In genomic region chr5:150658121-150658520, GRCh38 we compare ENCODE assay signal across 18 cellular contexts. TPM values are rescaled to one million over a fixed set of nuclear protein-coding genes. Genes with fewer than 3 reads are reported as not detected.
DNase-seq lines count a peak whose midpoint lies in the region; ATAC-seq and TF ChIP-seq lines count a peak whose summit lies in the region.
"Had no signal": no experiment of that assay in that cellular context is flagged by ENCODE, and none has a peak within 500 bp of the region (broad histone marks: within the 10 kb centered on the region; RNA-seq: fewer than 3 reads in every experiment).

No MANE protein-coding gene starts in this region.

- H3K36me3 Mint-ChIP-seq in chondrocyte (ENCODE audit: low read depth) = peaks cover 6% of the 10 kb centered on the region
- no peaks in the 10 kb centered on the region for H3K36me3 Mint-ChIP-seq in mesothelial cell of epicardium

- peaks cover 57% of the 10 kb centered on the region for H3K4me1 Mint-ChIP-seq in chondrocyte (ENCODE audit: low read depth)
- H3K4me1 Mint-ChIP-seq in mesothelial cell of epicardium = peaks cover 31% of the 10 kb centered on the region

- peak overlapping the region in 1 of 2 donors; percentile 76 for H3K4me3 ChIP-seq in stomach smooth muscle (ENCODE audit: low read length in 2 of 2)
- no peak overlapping the region for H3K4me3 ChIP-seq in brain microvascular endothelial cell (ENCODE audit: low read depth, low read length)
- H3K4me3 ChIP-seq: thyroid gland had no signal

- H3K4me1 ChIP-seq in stomach smooth muscle (ENCODE audit: control insufficient read depth, insufficient read depth, low read length) = peaks cover 49% of the 10 kb centered on the region

- no peak overlapping the region for H3K4me3 Mint-ChIP-seq in chondrocyte (ENCODE audit: unreplicated experiment)
- no peak overlapping the region for H3K4me3 Mint-ChIP-seq in mesothelial cell of epicardium

- no peak overlapping the region for H3K9ac ChIP-seq in stomach smooth muscle (ENCODE audit: low read length in 2 of 2)

- DNase-seq in HK-2 (ENCODE audit: unreplicated experiment) (peak; percentile 11), chondrocyte (ENCODE audit: low spot score) (no peak), mesothelial cell of epicardium (ENCODE audit: low spot score in 2 of 2, unreplicated experiment in 2 of 2) (no peak), anterior cingulate cortex (lab: John Stamatoyannopoulos, UW) (no peak), brain microvascular endothelial cell (no peak)
- DNase-seq in stimulated activated CD4-positive, alpha-beta T cell treated with anti-CD3 and anti-CD28 coated beads, Interleukin-4, amount 100 ng/mL, for 4 hours = no peak
- DNase-seq: activated CD4-positive, alpha-beta T cell treated with anti-CD3 and anti-CD28 coated beads for 1 hour; activated naive CD4-positive, alpha-beta T cell treated with anti-CD3 and anti-CD28 coated beads for 36 hours; DMS79 treated with DMSO at 0.1 percent for 48 hours; effector CD4-positive, alpha-beta T cell; hypothalamus; MM.1S; NCI-H2029; NCI-H510A treated with DMSO at 0.1 percent for 48 hours; thyroid gland had no signal

- H3K9me3 ChIP-seq in stomach smooth muscle (ENCODE audit: control insufficient read depth in 2 of 2, low read length in 2 of 2) = no peaks in the 10 kb centered on the region
- H3K9me3 ChIP-seq: thyroid gland had no signal

- peak overlapping the region; percentile 53 for H3K27ac ChIP-seq in stomach smooth muscle (ENCODE audit: low read length)
- no peak overlapping the region for H3K27ac ChIP-seq in brain microvascular endothelial cell
- H3K27ac ChIP-seq: thyroid gland had no signal

- TF ChIP-seq CTCF in chondrocyte (IDR thresholded peaks at IDR 0.05) (no peak), mesothelial cell of epicardium (IDR thresholded peaks at IDR 0.05; ENCODE audit: unreplicated experiment) (no peak), brain microvascular endothelial cell (IDR thresholded peaks at IDR 0.05; ENCODE audit: low read depth, low read length, missing control alignments) (no peak)

- ATAC-seq in GM21529 (IDR thresholded peaks at IDR 0.05; ENCODE audit: unreplicated experiment) = no peak

- H3K27me3 ChIP-seq in stomach smooth muscle (ENCODE audit: control insufficient read depth in 1 of 2, insufficient read depth in 2 of 2, low read length in 2 of 2) (no peaks in the 10 kb centered on the region), brain microvascular endothelial cell (replicated peaks) (peaks cover 6% of the 10 kb centered on the region)
- H3K27me3 ChIP-seq: thyroid gland had no signal

- in situ Hi-C loops in brain microvascular endothelial cell (cut with HindIII; ENCODE audit: low pct_ligation_motif_present, low sequenced_read_pairs) = loop anchor here (25.0 kb wide), 1 partner anchor 96 kb away; no protein-coding TSS in a partner anchor

- no peaks in the 10 kb centered on the region for H3K9me3 Mint-ChIP-seq in chondrocyte (ENCODE audit: low read depth)
- H3K9me3 Mint-ChIP-seq in mesothelial cell of epicardium = no peaks in the 10 kb centered on the region
- H3K9me3 Mint-ChIP-seq: activated naive CD4-positive, alpha-beta T cell treated with anti-CD3 and anti-CD28 coated beads for 36 hours had no signal

- H3K27ac Mint-ChIP-seq in chondrocyte (ENCODE audit: unreplicated experiment) (peak overlapping the region; percentile 46), mesothelial cell of epicardium (peak overlapping the region; percentile 23)
- H3K27ac Mint-ChIP-seq: activated naive CD4-positive, alpha-beta T cell treated with anti-CD3 and anti-CD28 coated beads for 36 hours had no signal

- H3K36me3 ChIP-seq in stomach smooth muscle (ENCODE audit: control insufficient read depth in 2 of 2, insufficient read depth in 2 of 2, low read length in 2 of 2) (no peaks in the 10 kb centered on the region), brain microvascular endothelial cell (replicated peaks) (no peaks in the 10 kb centered on the region)
- H3K36me3 ChIP-seq: thyroid gland had no signal

- H3K27me3 Mint-ChIP-seq in chondrocyte (ENCODE audit: low read depth) (no peaks in the 10 kb centered on the region), mesothelial cell of epicardium (ENCODE audit: low read depth) (peaks cover 2% of the 10 kb centered on the region)

RNA-seq across cellular contexts. Expression of gene MYOZ3, which starts 2.9 kb away (rescaled TPM):
- total RNA-seq in chondrocyte (1.9 to 3.3 TPM (median 2.0 TPM) in 3 replicates), mesothelial cell of epicardium (8.5 to 9.4 TPM (median 8.5 TPM) in 3 replicates)
- total RNA-seq: bronchial epithelial cell had no signal

RNA-seq across cellular contexts. Expression of gene SYNPO, which starts 17.7 kb away (rescaled TPM):
- total RNA-seq in chondrocyte = 156 to 198 TPM (median 195 TPM) in 3 replicates
- 84.4 to 86.6 TPM (median 85.3 TPM) in 3 replicates for total RNA-seq in mesothelial cell of epicardium

RNA-seq across cellular contexts. Expression of gene RBM22, which starts 42.7 kb away (rescaled TPM):
- total RNA-seq in chondrocyte = 34.7 to 39.7 TPM (median 36.0 TPM) in 3 replicates
- 64.3 to 66.8 TPM (median 66.7 TPM) in 3 replicates for total RNA-seq in mesothelial cell of epicardium
